ENCODE assay signal across 8 cellular contexts in genomic region chr17:80220709-80221215, GRCh38. TPM values are rescaled to one million over a fixed set of nuclear protein-coding genes. Genes with fewer than 3 reads are reported as not detected.
DNase-seq lines count a peak whose midpoint lies in the region; ATAC-seq and TF ChIP-seq lines count a peak whose summit lies in the region.

No MANE protein-coding gene starts in this region.

- H3K9ac ChIP-seq in colonic mucosa (ENCODE audit: low read depth in 2 of 2, low read length in 2 of 2), result peak overlapping the region; percentile 97 to 99

- H3K27me3 ChIP-seq in colonic mucosa (no peaks in the 10 kb centered on the region), right lobe of liver (no peaks in the 10 kb centered on the region)

- no peaks in the 10 kb centered on the region for H3K36me3 ChIP-seq in colonic mucosa
- H3K36me3 ChIP-seq in right lobe of liver, result peaks cover 0 to 6% (median 0%) of the 10 kb centered on the region in 4 donors

- H3K4me3 ChIP-seq in colonic mucosa (peak overlapping the region; percentile 93), right lobe of liver (peak overlapping the region; percentile 86 to 95 (median 93))

- H3K27ac ChIP-seq in colonic mucosa, result peak overlapping the region; percentile 78
- peak overlapping the region in 2 of 3 donors; percentile 31 to 80 for H3K27ac ChIP-seq in right lobe of liver

- intact Hi-C loops in colonic mucosa (cut with DNase I), result no loop called here
- intact Hi-C loops in right lobe of liver (cut with DNase I), result no loop called here

- TF ChIP-seq POLR2A in right lobe of liver (IDR thresholded peaks at IDR 0.05), result no peak

- DNase-seq in DMS 273 (lab: John Stamatoyannopoulos, UW; ENCODE audit: unreplicated experiment) (peak; percentile 35), DMS 273 treated with DMSO at 0.1 percent for 48 hours (lab: John Stamatoyannopoulos, UW) (no peak), RKO (ENCODE audit: low spot score) (peak; percentile 12), colonic mucosa (peak; percentile 29), right lobe of liver (no peak), superior temporal gyrus (ENCODE audit: extremely low spot score) (peak; percentile 18), AML-193 (lab: John Stamatoyannopoulos, UW) (no peak)

- H3K9me3 ChIP-seq in colonic mucosa (no peaks in the 10 kb centered on the region), right lobe of liver (no peaks in the 10 kb centered on the region)

- TF ChIP-seq CTCF in colonic mucosa (IDR thresholded peaks at IDR 0.05) (no peak), right lobe of liver (IDR thresholded peaks at IDR 0.05) (no peak)

- H3K4me1 ChIP-seq in colonic mucosa, result peaks cover 3% of the 10 kb centered on the region
- H3K4me1 ChIP-seq in right lobe of liver, result peaks cover 0 to 6% (median 2%) of the 10 kb centered on the region in 4 donors

- WGBS in right lobe of liver (ENCODE audit: insufficient coverage, low coverage, low lambda C conversion rate, missing lambda C conversion rate), result 5% methylated on average over 13 of the region's 43 CpGs

- ATAC-seq in right lobe of liver, result peak; percentile 2 to 26 (median 12)
- ATAC-seq in HG02588 (IDR thresholded peaks at IDR 0.05; ENCODE audit: unreplicated experiment), result no peak

RNA-seq across cellular contexts. Expression of gene SLC26A11, which starts 0.5 kb away (rescaled TPM):
- total RNA-seq in colonic mucosa (1 to 10 TPM; 8.0 to 9.3 TPM), right lobe of liver (1 to 10 TPM; 5.8 to 9.8 (median 6.5) TPM)

RNA-seq across cellular contexts. Expression of gene SGSH, which starts 0.6 kb away (rescaled TPM):
- 10 to 100 TPM; 40.3 to 43.1 TPM for total RNA-seq in colonic mucosa
- 10 to 100 TPM in 5 of 6 experiments, 1 to 10 TPM in 1; 9.7 to 23.5 (median 15.7) TPM for total RNA-seq in right lobe of liver

RNA-seq across cellular contexts. Expression of gene RNF213, which starts 39.9 kb away (rescaled TPM):
- 100 to 1,000 TPM in 1 of 2 donors, 10 to 100 TPM in 1; 80.8 to 101 TPM for total RNA-seq in colonic mucosa
- total RNA-seq in right lobe of liver, result 10 to 100 TPM; 59.1 to 87.7 (median 73.0) TPM

RNA-seq across cellular contexts. Expression of gene CARD14, which starts 50.9 kb away (rescaled TPM):
- total RNA-seq in colonic mucosa, result under 1 TPM; 0.29 to 0.54 TPM
- total RNA-seq in right lobe of liver, result under 1 TPM in 3 of 6 experiments, not detected in 3; 0.20 to 0.29 (median 0.22) TPM

Comparison
In these comparisons a context has a peak if more than half of its experiments do, and no peak if none do; other contexts are left out.
1. DNase-seq: peak in DMS 273 (single experiment), RKO (single experiment), colonic mucosa (single experiment) and superior temporal gyrus (single experiment); none in DMS 273 treated with DMSO at 0.1 percent for 48 hours (single experiment), right lobe of liver (0 of 3) and AML-193 (0 of 2).